ENCODE assay signal across 9 cellular contexts in the genomic region with DNA sequence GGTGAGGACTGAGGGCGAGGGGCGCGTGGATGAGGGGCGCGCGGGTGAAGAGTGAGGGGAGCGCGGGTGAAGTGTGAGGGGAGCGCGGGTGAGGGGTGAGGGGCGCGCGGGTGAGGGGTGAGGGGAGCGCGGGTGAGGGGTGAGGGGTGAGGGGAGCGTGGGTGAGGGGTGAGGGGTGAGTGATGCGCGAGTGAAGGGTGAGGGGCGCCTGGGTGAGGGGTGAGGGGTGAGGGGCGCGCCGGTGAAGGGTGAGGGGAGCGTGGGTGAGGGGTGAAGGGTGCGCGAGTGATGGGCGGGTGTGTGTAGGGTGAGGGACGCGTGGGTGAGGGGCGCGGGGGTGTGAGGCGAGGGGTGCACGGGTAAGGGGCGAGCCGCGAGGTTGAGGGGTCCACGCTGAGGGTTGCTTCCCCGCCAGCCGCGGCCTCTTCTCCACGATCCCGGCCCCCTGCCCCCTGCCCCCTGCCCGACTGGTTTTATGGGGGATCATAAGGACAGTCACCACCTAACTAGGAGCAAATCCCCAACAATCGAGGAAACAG. TPM values are rescaled to one million over a fixed set of nuclear protein-coding genes. Genes with fewer than 3 reads are reported as not detected.
DNase-seq lines count a peak whose midpoint lies in the region; ATAC-seq and TF ChIP-seq lines count a peak whose summit lies in the region.
"Had no signal": no experiment of that assay in that cellular context is flagged by ENCODE, and none has a peak within 500 bp of the region (broad histone marks: within the 10 kb centered on the region; RNA-seq: fewer than 3 reads in every experiment).

No MANE protein-coding gene starts in this region.

- H3K27me3 ChIP-seq in GM06990 (replicated peaks; ENCODE audit: control insufficient read depth, insufficient read depth, low read length) (no peaks in the 10 kb centered on the region), right atrium auricular region (no peaks in the 10 kb centered on the region)

- peaks cover 0 to 41% of the 10 kb centered on the region in 2 donors for H3K4me1 ChIP-seq in right atrium auricular region

- H3K36me3 ChIP-seq in GM06990 (ENCODE audit: control insufficient read depth, insufficient read depth, low read length) (no peaks in the 10 kb centered on the region; the same call in none of the 2 replicates), right atrium auricular region (no peaks in the 10 kb centered on the region)

- ATAC-seq in GM21529 (IDR thresholded peaks at IDR 0.05; ENCODE audit: unreplicated experiment) (no peak), GM18520 (IDR thresholded peaks at IDR 0.05; ENCODE audit: unreplicated experiment) (no peak), GM18502 (IDR thresholded peaks at IDR 0.05; ENCODE audit: poor library complexity, unreplicated experiment) (no peak)

- H3K27ac ChIP-seq in VCaP, result peak overlapping the region; percentile 75; the same call in 1 of the 2 replicates
- H3K27ac ChIP-seq in right atrium auricular region, result peak overlapping the region in 1 of 2 donors; percentile 93

- no peak for TF ChIP-seq CTCF in GM06990 (IDR thresholded peaks at IDR 0.05; ENCODE audit: insufficient read depth, low read length, poor library complexity, severe bottlenecking)
- no peak for TF ChIP-seq CTCF in VCaP (conservative IDR thresholded peaks at IDR 0.05)
- TF ChIP-seq CTCF in right atrium auricular region (IDR thresholded peaks at IDR 0.05), result no peak

- no peaks in the 10 kb centered on the region for H3K9me3 ChIP-seq in right atrium auricular region

- peak overlapping the region; percentile 69 for H3K4me3 ChIP-seq in GM06990 (replicated peaks; ENCODE audit: low read depth, low read length)
- peak overlapping the region; percentile 97 to 99 for H3K4me3 ChIP-seq in right atrium auricular region
- peak overlapping the region; percentile 76 for H3K4me3 ChIP-seq in skeletal muscle cell (ENCODE audit: low read depth, low read length)

- DNase-seq in GM06990 (ENCODE audit: extremely low read depth, insufficient read length), result no peak
- no peak for DNase-seq in right atrium auricular region (ENCODE audit: low spot score)
- DNase-seq in skeletal muscle cell (ENCODE audit: low read depth), result no peak
- no peak for DNase-seq in NCI-H2107 (lab: John Stamatoyannopoulos, UW)

RNA-seq across cellular contexts. Expression of a gene that starts 1.1 kb away (rescaled TPM):
- 10 to 100 TPM; 21.4 to 22.9 TPM for total RNA-seq in right atrium auricular region

RNA-seq across cellular contexts. Expression of a gene that starts 11.9 kb away (rescaled TPM):
- 10 to 100 TPM in 1 of 2 donors, 1 to 10 TPM in 1; 8.6 to 13.0 TPM for total RNA-seq in right atrium auricular region
- total RNA-seq: LHCN-M2 had no signal

RNA-seq across cellular contexts. Expression of a gene that starts 35.8 kb away (rescaled TPM):
- 10 to 100 TPM; 20.8 to 37.5 TPM for total RNA-seq in right atrium auricular region
